15 cellular contexts compared by ENCODE assay signal in genomic region chr2:118078734-118079133, GRCh38.
"Had no signal": no experiment of that assay in that cellular context is flagged by ENCODE, and none has a peak within 500 bp of the region (broad histone marks: within the 10 kb centered on the region; RNA-seq: fewer than 3 reads in every experiment).

No MANE protein-coding gene starts in this region.

- H3K27me3 ChIP-seq: dorsolateral prefrontal cortex, right atrium auricular region, upper lobe of left lung had no signal

- DNase-seq: dorsolateral prefrontal cortex; effector CD8-positive, alpha-beta T cell; heart left ventricle; hippocampal formation; mucosa of descending colon; naive thymus-derived CD8-positive, alpha-beta T cell; small intestine; stimulated activated CD4-positive, alpha-beta T cell treated with anti-CD3 and anti-CD28 coated beads, Interleukin-12 subunit alpha, Interleukin-12 subunit beta, amount 100 ng/mL, for 4 hours; stimulated activated naive CD4-positive, alpha-beta T cell; stomach; upper lobe of left lung had no signal

- H3K4me1 ChIP-seq: right atrium auricular region, stomach, upper lobe of left lung had no signal

- H3K9me3 ChIP-seq: heart left ventricle, mucosa of descending colon, neutrophil, right atrium auricular region, stomach, upper lobe of left lung had no signal

- H3K4me3 Mint-ChIP-seq: naive thymus-derived CD8-positive, alpha-beta T cell had no signal

- H3K27ac ChIP-seq: coronary artery, dorsolateral prefrontal cortex, heart left ventricle, neutrophil, right atrium auricular region, stomach had no signal

- ATAC-seq: esophagus mucosa; heart left ventricle; mucosa of descending colon; naive thymus-derived CD8-positive, alpha-beta T cell had no signal

- H3K36me3 ChIP-seq: heart left ventricle, neutrophil, right atrium auricular region, stomach, upper lobe of left lung had no signal

- H3K9me3 Mint-ChIP-seq: naive thymus-derived CD8-positive, alpha-beta T cell had no signal

- H3K4me3 ChIP-seq: coronary artery, dorsolateral prefrontal cortex, heart left ventricle, mucosa of descending colon, right atrium auricular region, stomach, upper lobe of left lung had no signal

- H3K36me3 Mint-ChIP-seq: naive thymus-derived CD8-positive, alpha-beta T cell had no signal
